Comparison of ENCODE assay signal across 8 cellular contexts in the genomic region with DNA sequence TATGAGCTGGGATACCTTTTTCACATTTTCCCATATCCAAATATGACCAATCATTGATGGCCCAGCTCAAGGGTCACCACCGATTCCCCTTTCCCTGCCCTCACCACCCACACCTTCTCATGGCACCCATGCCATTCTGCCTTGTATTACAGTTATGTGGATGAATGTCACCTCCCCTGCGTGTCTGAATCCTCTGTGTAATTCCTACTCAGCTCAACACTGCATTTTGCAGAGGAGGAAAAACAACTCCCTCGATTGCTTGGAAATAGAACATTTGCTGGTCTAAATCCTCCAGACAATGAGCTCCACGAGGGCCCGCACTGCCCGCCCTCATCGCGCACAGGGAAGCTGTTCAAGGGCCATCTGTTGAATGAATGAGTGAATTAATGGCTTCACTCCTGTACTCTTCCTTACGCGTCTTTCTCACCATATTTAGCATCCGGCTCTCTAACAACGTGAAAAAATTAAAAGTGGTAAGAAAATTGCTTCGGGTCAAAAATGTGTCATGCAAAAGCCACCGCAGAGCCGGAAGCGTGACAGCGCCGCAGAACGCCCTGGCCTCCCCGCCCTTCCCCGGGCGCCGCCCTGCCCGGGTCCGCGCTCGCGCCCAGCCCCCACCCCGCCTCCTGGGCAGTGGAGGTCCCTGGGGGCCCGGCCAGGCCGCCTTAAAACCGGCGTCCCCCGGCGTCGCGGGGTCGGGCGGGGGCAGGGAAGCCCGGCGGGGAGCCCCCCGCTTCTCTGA. TPM values are rescaled to one million over a fixed set of nuclear protein-coding genes. Genes with fewer than 3 reads are reported as not detected.
DNase-seq lines count a peak whose midpoint lies in the region; ATAC-seq and TF ChIP-seq lines count a peak whose summit lies in the region.

No MANE protein-coding gene starts in this region.

- no peak for TF ChIP-seq EP300 in transverse colon (IDR thresholded peaks at IDR 0.05; ENCODE audit: low read depth)

- peak overlapping the region; percentile 68 for H3K9ac ChIP-seq in OCI-LY3 (ENCODE audit: low read length)

- H3K36me3 ChIP-seq in OCI-LY3 (replicated peaks; ENCODE audit: low read depth, low read length) (no peaks in the 10 kb centered on the region), transverse colon (no peaks in the 10 kb centered on the region)

- peak; percentile 66 for ATAC-seq in CD4-positive, alpha-beta T cell (ENCODE audit: poor library complexity)
- ATAC-seq in GM19395 (IDR thresholded peaks at IDR 0.05; ENCODE audit: unreplicated experiment) (peak; percentile 84), HG03457 (IDR thresholded peaks at IDR 0.05; ENCODE audit: unreplicated experiment) (peak; percentile 75), omental fat pad (ENCODE audit: low FRiP score) (peak; percentile 59)

- no peaks in the 10 kb centered on the region for H3K27me3 ChIP-seq in CD4-positive, alpha-beta T cell (ENCODE audit: control insufficient read depth, insufficient read depth, low read length)
- H3K27me3 ChIP-seq in OCI-LY3 (ENCODE audit: low read depth, low read length), result peaks cover 19% of the 10 kb centered on the region
- H3K27me3 ChIP-seq in transverse colon, result no peaks in the 10 kb centered on the region

- TF ChIP-seq POLR2A in transverse colon (IDR thresholded peaks at IDR 0.05), result no peak

- H3K4me1 Mint-ChIP-seq in CD4-positive, alpha-beta T cell (ENCODE audit: low read depth), result peaks cover 79% of the 10 kb centered on the region

- CTCF ChIA-PET in CD4-positive, alpha-beta T cell (lab: Charles Lee), result no interaction called here

- peak overlapping the region; percentile 81 for H3K27ac Mint-ChIP-seq in CD4-positive, alpha-beta T cell

- peak; percentile 44 to 71 (median 65) for DNase-seq in CD4-positive, alpha-beta T cell
- DNase-seq in activated T-cell treated with anti-CD3 and anti-CD28 coated beads, Interleukin-2, amount 50 U/mL, for 48 hours, result peak; percentile 76 to 84
- DNase-seq in fibroblast of the aortic adventitia (ENCODE audit: low read depth) (peak; percentile 18), omental fat pad (ENCODE audit: low spot score) (no peak), transverse colon (peak; percentile 87)

- H3K27me3 Mint-ChIP-seq in CD4-positive, alpha-beta T cell, result no peaks in the 10 kb centered on the region

- H3K27ac ChIP-seq in CD4-positive, alpha-beta T cell (ENCODE audit: low read depth, low read length), result no peak overlapping the region
- H3K27ac ChIP-seq in OCI-LY3 (ENCODE audit: low read length) (no peak overlapping the region), transverse colon (peak overlapping the region; percentile 85 to 92 (median 90))

- no peak for TF ChIP-seq CTCF in CD4-positive, alpha-beta T cell (IDR thresholded peaks at IDR 0.05)
- TF ChIP-seq CTCF in OCI-LY3 (IDR thresholded peaks at IDR 0.05; ENCODE audit: low read depth, low read length) (no peak), fibroblast of the aortic adventitia (IDR thresholded peaks at IDR 0.05; ENCODE audit: insufficient read depth, low read length) (no peak), omental fat pad (IDR thresholded peaks at IDR 0.05) (no peak), transverse colon (IDR thresholded peaks at IDR 0.05) (no peak)

- peak overlapping the region; percentile 80 for H2AFZ ChIP-seq in OCI-LY3 (ENCODE audit: low read depth, low read length)

- H3K9me3 Mint-ChIP-seq in CD4-positive, alpha-beta T cell, result no peaks in the 10 kb centered on the region

- H3K79me2 ChIP-seq in OCI-LY3 (ENCODE audit: low read length), result no peaks in the 10 kb centered on the region

- no peaks in the 10 kb centered on the region for H3K9me3 ChIP-seq in CD4-positive, alpha-beta T cell (ENCODE audit: control insufficient read depth, low read length)
- no peaks in the 10 kb centered on the region for H3K9me3 ChIP-seq in OCI-LY3 (ENCODE audit: insufficient read depth, low read length)
- H3K9me3 ChIP-seq in transverse colon, result no peaks in the 10 kb centered on the region

- no peaks in the 10 kb centered on the region for H4K20me1 ChIP-seq in OCI-LY3 (ENCODE audit: insufficient read depth, low read length)

- peak overlapping the region; percentile 88 for H3K4me2 ChIP-seq in OCI-LY3 (ENCODE audit: low read length)

- H3K4me3 ChIP-seq in OCI-LY3 (ENCODE audit: low read length) (peak overlapping the region; percentile 83), fibroblast of the aortic adventitia (ENCODE audit: low read depth, low read length) (peak overlapping the region; percentile 59), transverse colon (peak overlapping the region; percentile 56 to 74 (median 66))

- peak overlapping the region; percentile 89 for H3K4me3 Mint-ChIP-seq in CD4-positive, alpha-beta T cell

- in situ Hi-C loops in transverse colon (cut with MboI; ENCODE audit: low pct_ligation_motif_present in 1 of 4, low pct_unique_long_range_greater_than_20kb in 1 of 4, low sequenced_read_pairs in 3 of 4), result no loop called here

- no peaks in the 10 kb centered on the region for H3K36me3 Mint-ChIP-seq in CD4-positive, alpha-beta T cell (ENCODE audit: low read depth)

- intact Hi-C loops in CD4-positive, alpha-beta T cell (cut with DNase I, micrococcal nuclease), result loop anchor here in 1 of 2 experiments (1.0 to 10.0 kb wide), 2 partner anchors 50 to 160 kb away; no protein-coding TSS in a partner anchor
- intact Hi-C loops in transverse colon (cut with DNase I; ENCODE audit: low total_unique reads), result no loop called here

- H3K4me1 ChIP-seq in OCI-LY3 (ENCODE audit: low read length) (peaks cover 10% of the 10 kb centered on the region; the same call in 1 of the 2 replicates), transverse colon (peaks cover 6 to 67% (median 40%) of the 10 kb centered on the region in 4 donors)

- POLR2A ChIA-PET in CD4-positive, alpha-beta T cell (lab: Charles Lee), result interaction anchor here (0.6 to 3.6 kb wide), 8 partner anchors 9 to 205 kb away, joined by 3 to 33 read pairs (median 3); partner anchors contain the start of genes HSDL2 and PTBP3

- WGBS in transverse colon (ENCODE audit: low coverage in 1 of 2), 2 donors, result 2 to 6% methylated on average over 9 to 32 of the region's 42 CpGs

RNA-seq across cellular contexts. Expression of gene SUSD1, which starts 0.7 kb away (rescaled TPM):
- total RNA-seq in CD4-positive, alpha-beta T cell, result 1 to 10 TPM; 5.3 to 5.4 TPM
- total RNA-seq in fibroblast of the aortic adventitia (ENCODE audit: low replicate concordance) (11.4 and 16.4 TPM in 2 replicates), omental fat pad (10 to 100 TPM; 12.0 to 23.2 (median 15.4) TPM), transverse colon (10 to 100 TPM; 22.7 to 83.0 (median 24.7) TPM)

Comparison
In these comparisons a context has a peak if more than half of its experiments do, and no peak if none do; other contexts are left out.
1. H3K27ac ChIP-seq: peak in transverse colon (4 of 4); none in CD4-positive, alpha-beta T cell (single experiment) and OCI-LY3 (single experiment).
2. Peak in every context shown above with its lines, with median percentiles within 50 percentile points of each other: ATAC-seq and H3K4me3 ChIP-seq.